20 cellular contexts compared by ENCODE assay signal in the genomic region with DNA sequence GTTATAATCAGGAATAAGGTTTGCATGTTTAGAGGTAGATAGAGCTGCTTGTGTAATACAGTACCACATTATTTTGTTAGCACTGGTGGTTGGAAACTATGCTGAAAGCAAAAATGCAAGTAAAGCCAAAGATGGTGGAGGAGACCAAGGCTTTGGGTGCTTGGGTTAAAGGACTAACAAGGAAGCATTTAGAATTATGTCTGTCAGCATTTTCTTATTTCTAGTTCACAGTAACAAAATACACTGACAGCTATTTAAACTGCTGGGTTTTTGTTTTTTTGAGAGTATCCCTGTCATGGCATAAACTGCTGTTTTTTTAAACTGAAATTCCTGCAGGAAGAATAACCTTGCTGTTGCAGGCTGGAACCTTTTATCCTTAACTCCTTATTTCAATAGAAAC. TPM values are rescaled to one million over a fixed set of nuclear protein-coding genes. Genes with fewer than 3 reads are reported as not detected.
DNase-seq lines count a peak whose midpoint lies in the region; ATAC-seq, FAIRE-seq and TF ChIP-seq lines count a peak whose summit lies in the region.
"Had no signal": no experiment of that assay in that cellular context is flagged by ENCODE, and none has a peak within 500 bp of the region (broad histone marks: within the 10 kb centered on the region; RNA-seq: fewer than 3 reads in every experiment).

No MANE protein-coding gene starts in this region.

- H3K79me2 ChIP-seq in HepG2 (ENCODE audit: insufficient read depth, low read length) (peaks cover 31% of the 10 kb centered on the region), Loucy (ENCODE audit: insufficient read depth, low read length) (peaks cover 63% of the 10 kb centered on the region)

- no peak for ATAC-seq in HepG2
- no peak for ATAC-seq in right lobe of liver
- ATAC-seq in central memory CD8-positive, alpha-beta T cell (replicated peaks; ENCODE audit: extremely low read depth, poor library complexity, severe bottlenecking): no peak
- ATAC-seq: CD8-positive, alpha-beta T cell; GM12878; GM23338 had no signal

- H2AFZ ChIP-seq in HepG2 (ENCODE audit: low read length): no peak overlapping the region
- H2AFZ ChIP-seq in Loucy (ENCODE audit: low read length): no peak overlapping the region
- H2AFZ ChIP-seq: GM23338 had no signal

- H3F3A ChIP-seq in Loucy (ENCODE audit: low read depth): no peaks in the 10 kb centered on the region

- intact Hi-C loops in HepG2 (cut with micrococcal nuclease; ENCODE audit: unreplicated experiment) (no loop called here), right lobe of liver (cut with DNase I) (no loop called here)

- H3K9ac ChIP-seq in HepG2 (ENCODE audit: insufficient read depth, low read depth, low read length) (no peak overlapping the region), Loucy (ENCODE audit: low read depth, low read length, poor library complexity, severe bottlenecking) (no peak overlapping the region)

- H3K4me2 ChIP-seq in HepG2 (ENCODE audit: low read depth, low read length): no peak overlapping the region
- H3K4me2 ChIP-seq in Loucy (ENCODE audit: low read depth, low read length, poor library complexity, severe bottlenecking): peak overlapping the region; percentile 46
- H3K4me2 ChIP-seq: BLaER1, GM23338 had no signal

- POLR2A ChIA-PET in HepG2 (lab: Yijun Ruan, JAX): interaction anchor here (1.2 kb wide), 1 partner anchor 15 kb away, joined by 3 read pairs; no protein-coding TSS in a partner anchor

- no peak for FAIRE-seq in HepG2 (lab: Jason Lieb, UNC)
- FAIRE-seq: GM12878, GM18507 had no signal

- TF ChIP-seq CTCF in HepG2 (CRISPR knock-in tag; IDR thresholded peaks at IDR 0.05): no peak
- no peak for TF ChIP-seq CTCF in right lobe of liver (IDR thresholded peaks at IDR 0.05)
- TF ChIP-seq CTCF in Loucy (conservative IDR thresholded peaks at IDR 0.05; ENCODE audit: low read length): no peak

- H3K9me2 ChIP-seq in Loucy (replicated peaks; ENCODE audit: low read depth, low read length): no peaks in the 10 kb centered on the region

- H3K4me3 ChIP-seq in HepG2 (replicated peaks in 1 of 3; ENCODE audit: insufficient read depth in 1 of 3, low read depth in 2 of 3, low read length in 3 of 3) (no peak overlapping the region), right lobe of liver (no peak overlapping the region), Loucy (ENCODE audit: low read length, poor library complexity, severe bottlenecking) (no peak overlapping the region), H7 (ENCODE audit: insufficient read depth, low read depth, low read length) (no peak overlapping the region)
- H3K4me3 ChIP-seq: BLaER1, GM12878, GM23338, HAP-1 had no signal

- no peaks in the 10 kb centered on the region for H3K27me3 Mint-ChIP-seq in central memory CD8-positive, alpha-beta T cell
- H3K27me3 Mint-ChIP-seq: B cell; CD4-positive, CD25-positive, alpha-beta regulatory T cell had no signal

- no peaks in the 10 kb centered on the region for H3K9me3 Mint-ChIP-seq in central memory CD8-positive, alpha-beta T cell
- H3K9me3 Mint-ChIP-seq: CD4-positive, CD25-positive, alpha-beta regulatory T cell; CD8-positive, alpha-beta T cell; GM23338; HFFc6 had no signal

- H3K27ac ChIP-seq in HepG2 (ENCODE audit: extremely low read length, insufficient read depth, low read length) (no peak overlapping the region), right lobe of liver (no peak overlapping the region)
- H3K27ac ChIP-seq: BLaER1, C4-2B had no signal

- no peak overlapping the region for H3K4me3 Mint-ChIP-seq in central memory CD8-positive, alpha-beta T cell
- H3K4me3 Mint-ChIP-seq: B cell; CD8-positive, alpha-beta T cell; GM23338; HFFc6 had no signal

- TF ChIP-seq RAD21 in HepG2 (CRISPR knock-in tag; IDR thresholded peaks at IDR 0.05): no peak

- BruUV-seq in HepG2 (replicated peaks; lab: Mats Ljungman, UMichigan): no TSS peak

- TF ChIP-seq POLR2A in HepG2 (IDR thresholded peaks at IDR 0.05; ENCODE audit: insufficient read depth in 1 of 2, low read depth in 2 of 2, low read length in 2 of 2) (no peak), right lobe of liver (IDR thresholded peaks at IDR 0.05) (no peak)

- H4K20me1 ChIP-seq in HepG2 (ENCODE audit: insufficient read depth, low read length): peaks cover 5% of the 10 kb centered on the region; the same call in 1 of the 2 replicates
- H4K20me1 ChIP-seq in Loucy (ENCODE audit: insufficient read depth, low read length, poor library complexity, severe bottlenecking): peaks cover 44% of the 10 kb centered on the region

- CTCF ChIA-PET in HepG2 (lab: Yijun Ruan, JAX; ENCODE audit: low intra/inter-chr PET ratio, low total read pairs): no interaction called here

- TF ChIP-seq EP300 in HepG2 (IDR thresholded peaks at IDR 0.05; ENCODE audit: low read depth in 2 of 2, low read length in 2 of 2): no peak
- no peak for TF ChIP-seq EP300 in HepG2 (CRISPR knock-in tag; IDR thresholded peaks at IDR 0.05; ENCODE audit: borderline replicate concordance)

- in situ Hi-C loops in HepG2 (cut with HindIII; ENCODE audit: extremely low pct_ligation_motif_present, low pct_unique_long_range_greater_than_20kb): no loop called here

- H3K27me3 ChIP-seq in HepG2 (ENCODE audit: control insufficient read depth in 1 of 2, insufficient read depth in 2 of 2, low read length in 2 of 2) (no peaks in the 10 kb centered on the region), right lobe of liver (no peaks in the 10 kb centered on the region), Loucy (ENCODE audit: insufficient read depth, low read length, poor library complexity, severe bottlenecking) (no peaks in the 10 kb centered on the region), H7 (ENCODE audit: control insufficient read depth, insufficient read depth, low read length) (no peaks in the 10 kb centered on the region)
- H3K27me3 ChIP-seq: BLaER1 had no signal

- H3K4me1 Mint-ChIP-seq in central memory CD8-positive, alpha-beta T cell: peaks cover 28% of the 10 kb centered on the region

- H3K36me3 ChIP-seq in HepG2 (replicated peaks in 1 of 2; ENCODE audit: control insufficient read depth in 1 of 2, insufficient read depth in 2 of 2, low read length in 2 of 2) (peaks cover 25 to 57% of the 10 kb centered on the region in 2 experiments), right lobe of liver (peaks cover 0 to 47% (median 15%) of the 10 kb centered on the region in 4 donors), Loucy (ENCODE audit: insufficient read depth, low read length) (peaks cover 62% of the 10 kb centered on the region; the same call in 1 of the 2 replicates), H7 (replicated peaks; ENCODE audit: control insufficient read depth, insufficient read depth, low read length) (peaks cover 25% of the 10 kb centered on the region)

- H3K4me1 ChIP-seq in HepG2 (ENCODE audit: insufficient read depth, low read length) (peaks cover 12% of the 10 kb centered on the region), right lobe of liver (peaks cover 0 to 4% (median 1%) of the 10 kb centered on the region in 4 donors), Loucy (ENCODE audit: insufficient read depth, low read length, poor library complexity, severe bottlenecking) (peaks cover 42% of the 10 kb centered on the region)

- H3K27ac Mint-ChIP-seq in central memory CD8-positive, alpha-beta T cell (ENCODE audit: low read depth): peak overlapping the region; percentile 14
- H3K27ac Mint-ChIP-seq: B cell; CD4-positive, CD25-positive, alpha-beta regulatory T cell; CD8-positive, alpha-beta T cell; HFFc6 had no signal

- H3K36me3 Mint-ChIP-seq in central memory CD8-positive, alpha-beta T cell (ENCODE audit: insufficient read depth): peaks cover 45% of the 10 kb centered on the region

- DNase-seq in HepG2 (ENCODE audit: low spot score) (no peak), right lobe of liver (no peak), H7 (no peak)
- no peak for DNase-seq in central memory CD8-positive, alpha-beta T cell (ENCODE audit: low spot score in 2 of 2)
- DNase-seq in stimulated activated CD4-positive, alpha-beta T cell treated with anti-CD3 and anti-CD28 coated beads, Interleukin-4, amount 100 ng/mL, for 24 hours: no peak
- DNase-seq: Caco-2; CD4-positive, CD25-positive, alpha-beta regulatory T cell; CD8-positive, alpha-beta T cell; DMS79; EL; GDM1; HFFc6 had no signal

- no peaks in the 10 kb centered on the region for H3K9me3 ChIP-seq in HepG2 (ENCODE audit: low read length)
- H3K9me3 ChIP-seq in right lobe of liver: no peaks in the 10 kb centered on the region
- no peaks in the 10 kb centered on the region for H3K9me3 ChIP-seq in Loucy (ENCODE audit: insufficient read depth, low read depth, low read length)
- H3K9me3 ChIP-seq: BLaER1, Caco-2, HAP-1 had no signal

RNA-seq across cellular contexts. Expression of a gene that starts 6.5 kb away (rescaled TPM):
- total RNA-seq in HepG2 (2016; rRNA removed; fragmentation: Illumina TruSeq; extraction: Trizol): 20.0 and 23.8 TPM in 2 replicates
- 2.1 and 2.4 TPM in 2 replicates for total RNA-seq in HepG2 (2016; cell fraction: cytosol; rRNA removed; fragmentation: Illumina TruSeq; extraction: Trizol; ENCODE audit: low read depth)
- 19.2 and 20.9 TPM in 2 replicates for total RNA-seq in HepG2 (2016; cell fraction: insoluble cytoplasmic fraction; rRNA removed; fragmentation: Illumina TruSeq; extraction: Trizol)
- total RNA-seq in HepG2 (2016; cell fraction: membrane; rRNA removed; fragmentation: Illumina TruSeq; extraction: Trizol): 7.7 and 9.2 TPM in 2 replicates
- 34.9 and 36.0 TPM in 2 replicates for total RNA-seq in HepG2 (2016; cell fraction: nucleus; rRNA removed; fragmentation: Illumina TruSeq; extraction: Trizol)
- 18.8 and 23.4 TPM in 2 replicates for polyA plus RNA-seq in HepG2 (2011; rRNA removed)
- 13.2 and 13.8 TPM in 2 replicates for polyA plus RNA-seq in HepG2 (2011; cell fraction: cytosol; rRNA removed)
- polyA plus RNA-seq in HepG2 (2011; cell fraction: nucleus; rRNA removed): 41.0 and 44.0 TPM in 2 replicates
- 13.8 and 14.7 TPM in 2 replicates for polyA plus RNA-seq in HepG2 (2012)
- polyA plus RNA-seq in HepG2 (2016; cell fraction: cytosol; fragmentation: Illumina TruSeq; extraction: Trizol; ENCODE audit: low read depth): 0.90 and 0.95 TPM in 2 replicates
- polyA plus RNA-seq in HepG2 (2016; cell fraction: insoluble cytoplasmic fraction; fragmentation: Illumina TruSeq; extraction: Trizol; ENCODE audit: low read depth): 12.6 and 14.4 TPM in 2 replicates
- 2.4 and 2.5 TPM in 2 replicates for polyA plus RNA-seq in HepG2 (2016; cell fraction: membrane; fragmentation: Illumina TruSeq; extraction: Trizol; ENCODE audit: low read depth)
- polyA plus RNA-seq in HepG2 (2016; cell fraction: nucleus; fragmentation: Illumina TruSeq; extraction: Trizol; ENCODE audit: insufficient read depth, low read depth): 61.7 and 65.5 TPM in 2 replicates
- 60.1 and 67.3 TPM in 2 replicates for polyA minus RNA-seq in HepG2 (2011; rRNA and poly(A)+ RNA removed; ENCODE audit: low replicate concordance)
- polyA minus RNA-seq in HepG2 (2011; cell fraction: cytosol; rRNA and poly(A)+ RNA removed): 18.8 and 19.3 TPM in 2 replicates
- polyA minus RNA-seq in HepG2 (2011; cell fraction: nucleus; rRNA and poly(A)+ RNA removed): 47.7 and 47.8 TPM in 2 replicates
- 10 to 100 TPM in 4 of 6 experiments, 1 to 10 TPM in 2; 7.7 to 28.3 (median 12.2) TPM for total RNA-seq in right lobe of liver
- total RNA-seq in H7 (2014; rRNA removed; shearing (Covaris generic)): 23.8 and 30.7 TPM in 2 replicates

RNA-seq across cellular contexts. Expression of a gene that starts 6.6 kb away (rescaled TPM):
- total RNA-seq in HepG2 (2016; rRNA removed; fragmentation: Illumina TruSeq; extraction: Trizol): 2.1 TPM in 2 replicates
- 0.09 and 0.61 TPM in 2 replicates for total RNA-seq in HepG2 (2016; cell fraction: cytosol; rRNA removed; fragmentation: Illumina TruSeq; extraction: Trizol; ENCODE audit: low read depth)
- 1.7 and 1.9 TPM in 2 replicates for total RNA-seq in HepG2 (2016; cell fraction: insoluble cytoplasmic fraction; rRNA removed; fragmentation: Illumina TruSeq; extraction: Trizol)
- 1.3 and 1.5 TPM in 2 replicates for total RNA-seq in HepG2 (2016; cell fraction: membrane; rRNA removed; fragmentation: Illumina TruSeq; extraction: Trizol)
- total RNA-seq in HepG2 (2016; cell fraction: nucleus; rRNA removed; fragmentation: Illumina TruSeq; extraction: Trizol): 1.7 and 1.9 TPM in 2 replicates
- 1.9 and 2.9 TPM in 2 replicates for polyA plus RNA-seq in HepG2 (2011; rRNA removed)
- polyA plus RNA-seq in HepG2 (2011; cell fraction: cytosol; rRNA removed): 1.5 and 2.1 TPM in 2 replicates
- polyA plus RNA-seq in HepG2 (2011; cell fraction: nucleus; rRNA removed): 2.0 and 3.2 TPM in 2 replicates
- 1.1 and 2.0 TPM in 2 replicates for polyA plus RNA-seq in HepG2 (2012)
- polyA plus RNA-seq in HepG2 (2016; cell fraction: cytosol; fragmentation: Illumina TruSeq; extraction: Trizol; ENCODE audit: low read depth): 0.50 and 1.1 TPM in 2 replicates
- 1.8 and 2.1 TPM in 2 replicates for polyA plus RNA-seq in HepG2 (2016; cell fraction: insoluble cytoplasmic fraction; fragmentation: Illumina TruSeq; extraction: Trizol; ENCODE audit: low read depth)
- 1.1 and 1.7 TPM in 2 replicates for polyA plus RNA-seq in HepG2 (2016; cell fraction: membrane; fragmentation: Illumina TruSeq; extraction: Trizol; ENCODE audit: low read depth)
- polyA plus RNA-seq in HepG2 (2016; cell fraction: nucleus; fragmentation: Illumina TruSeq; extraction: Trizol; ENCODE audit: insufficient read depth, low read depth): 1.8 and 2.0 TPM in 2 replicates
- 5.4 and 13.9 TPM in 2 replicates for polyA minus RNA-seq in HepG2 (2011; rRNA and poly(A)+ RNA removed; ENCODE audit: low replicate concordance)
- 0.97 and 1.8 TPM in 2 replicates for polyA minus RNA-seq in HepG2 (2011; cell fraction: cytosol; rRNA and poly(A)+ RNA removed)
- polyA minus RNA-seq in HepG2 (2011; cell fraction: nucleus; rRNA and poly(A)+ RNA removed): 8.4 and 13.9 TPM in 2 replicates
- 1 to 10 TPM; 1.5 to 2.8 (median 2.2) TPM for total RNA-seq in right lobe of liver
- 3.9 and 4.4 TPM in 2 replicates for total RNA-seq in H7 (2014; rRNA removed; shearing (Covaris generic))

RNA-seq across cellular contexts. Expression of a gene that starts 46.5 kb away (rescaled TPM):
- total RNA-seq in HepG2 (2016; rRNA removed; fragmentation: Illumina TruSeq; extraction: Trizol) (6.3 and 7.9 TPM in 2 replicates), right lobe of liver (1 to 10 TPM; 1.3 to 2.4 (median 2.0) TPM)
- total RNA-seq in HepG2 (2016; cell fraction: cytosol; rRNA removed; fragmentation: Illumina TruSeq; extraction: Trizol; ENCODE audit: low read depth): 0.44 and 0.81 TPM in 2 replicates
- 6.9 and 8.1 TPM in 2 replicates for total RNA-seq in HepG2 (2016; cell fraction: insoluble cytoplasmic fraction; rRNA removed; fragmentation: Illumina TruSeq; extraction: Trizol)
- 1.8 and 2.6 TPM in 2 replicates for total RNA-seq in HepG2 (2016; cell fraction: membrane; rRNA removed; fragmentation: Illumina TruSeq; extraction: Trizol)
- 7.9 and 8.8 TPM in 2 replicates for total RNA-seq in HepG2 (2016; cell fraction: nucleus; rRNA removed; fragmentation: Illumina TruSeq; extraction: Trizol)
- polyA plus RNA-seq in HepG2 (2011; rRNA removed): 1.9 and 2.2 TPM in 2 replicates
- 1.0 and 2.0 TPM in 2 replicates for polyA plus RNA-seq in HepG2 (2011; cell fraction: cytosol; rRNA removed)
- 0.74 and 1.4 TPM in 2 replicates for polyA plus RNA-seq in HepG2 (2011; cell fraction: nucleus; rRNA removed)
- 1.9 and 2.5 TPM in 2 replicates for polyA plus RNA-seq in HepG2 (2012)
- polyA plus RNA-seq in HepG2 (2016; cell fraction: cytosol; fragmentation: Illumina TruSeq; extraction: Trizol; ENCODE audit: low read depth): 0.12 and 0.19 TPM in 2 replicates
- polyA plus RNA-seq in HepG2 (2016; cell fraction: insoluble cytoplasmic fraction; fragmentation: Illumina TruSeq; extraction: Trizol; ENCODE audit: low read depth): 2.6 and 2.7 TPM in 2 replicates
- 0.38 and 0.41 TPM in 2 replicates for polyA plus RNA-seq in HepG2 (2016; cell fraction: membrane; fragmentation: Illumina TruSeq; extraction: Trizol; ENCODE audit: low read depth)
- polyA plus RNA-seq in HepG2 (2016; cell fraction: nucleus; fragmentation: Illumina TruSeq; extraction: Trizol; ENCODE audit: insufficient read depth, low read depth): 5.0 and 5.5 TPM in 2 replicates
- polyA minus RNA-seq in HepG2 (2011; rRNA and poly(A)+ RNA removed; ENCODE audit: low replicate concordance): 14.1 and 15.8 TPM in 2 replicates
- polyA minus RNA-seq in HepG2 (2011; cell fraction: cytosol; rRNA and poly(A)+ RNA removed): 5.9 and 6.4 TPM in 2 replicates
- 4.9 and 5.8 TPM in 2 replicates for polyA minus RNA-seq in HepG2 (2011; cell fraction: nucleus; rRNA and poly(A)+ RNA removed)
- 6.1 and 6.7 TPM in 2 replicates for total RNA-seq in H7 (2014; rRNA removed; shearing (Covaris generic))
